Comparison of ENCODE assay signal across 1 cellular context in genomic region chr2:70141754-70142589, GRCh38.
TF ChIP-seq lines count a peak whose summit lies in the region.

No MANE protein-coding gene starts in this region.

TF ChIP-seq in K562, 482 proteins besides CTCF, POLR2A, EP300 and RAD21 (continued from another document and continues in another):
- TF ChIP-seq ZNF518B (CRISPR knock-in tag; IDR thresholded peaks at IDR 0.05), result no peak
- TF ChIP-seq CBX1 (IDR thresholded peaks at IDR 0.05; ENCODE audit: low read depth), result peak; percentile 21; the same call in 1 of the 2 replicates
- TF ChIP-seq POLR2B (IDR thresholded peaks at IDR 0.05; ENCODE audit: low read depth, partially characterized antibody), result no peak
- TF ChIP-seq ZNF780A (CRISPR knock-in tag; IDR thresholded peaks at IDR 0.05), result no peak
- TF ChIP-seq FIP1L1 (IDR thresholded peaks at IDR 0.05; ENCODE audit: low read depth, low read length, poor library complexity, severe bottlenecking), result no peak
- TF ChIP-seq GTF3C2 (IDR thresholded peaks at IDR 0.05; ENCODE audit: borderline replicate concordance, extremely low read depth, insufficient read length), result no peak
- 0 out of 2 replicates have a peak, but pooled peaks have one; percentile 0 for TF ChIP-seq MECOM (CRISPR knock-in tag; IDR thresholded peaks at IDR 0.05)
- TF ChIP-seq PBX2 (CRISPR knock-in tag; IDR thresholded peaks at IDR 0.05; ENCODE audit: low read depth), result no peak
- no peak for TF ChIP-seq PBX2 (tag; conservative IDR thresholded peaks at IDR 0.05; ENCODE audit: low read depth)
- TF ChIP-seq ZNF253 (CRISPR knock-in tag; conservative IDR thresholded peaks at IDR 0.05), result no peak
- TF ChIP-seq ZKSCAN3 (CRISPR knock-in tag; IDR thresholded peaks at IDR 0.05), result no peak
- TF ChIP-seq ATF7 (IDR thresholded peaks at IDR 0.05), result no peak
- TF ChIP-seq MAZ (CRISPR knock-in tag; conservative IDR thresholded peaks at IDR 0.05 in 1 of 2, IDR thresholded peaks at IDR 0.05 in 1 of 2), result no peak; a peak in 3 of 4 replicates
- no peak; a peak in 1 of 4 replicates for TF ChIP-seq TEAD1 (CRISPR knock-in tag; IDR thresholded peaks at IDR 0.05)
- TF ChIP-seq NCOA1 (IDR thresholded peaks at IDR 0.05; ENCODE audit: low read depth), result no peak
- no peak for TF ChIP-seq ZNF407 (IDR thresholded peaks at IDR 0.05; ENCODE audit: low read depth)
- no peak for TF ChIP-seq CC2D1A (IDR thresholded peaks at IDR 0.05)
- no peak for TF ChIP-seq TFAM (CRISPR knock-in tag; conservative IDR thresholded peaks at IDR 0.05)
- no peak for TF ChIP-seq DACH1 (IDR thresholded peaks at IDR 0.05; ENCODE audit: partially characterized antibody)
- 0 out of 2 replicates have a peak, but pooled peaks have one; percentile 55 for TF ChIP-seq ZNF57 (CRISPR knock-in tag; IDR thresholded peaks at IDR 0.05)
- TF ChIP-seq PRPF4 (IDR thresholded peaks at IDR 0.05; ENCODE audit: insufficient read depth, low read depth, low read length, poor library complexity, severe bottlenecking), result no peak
- TF ChIP-seq ZNF354B (CRISPR knock-in tag; IDR thresholded peaks at IDR 0.05), result no peak
- TF ChIP-seq ZKSCAN8 (CRISPR knock-in tag; IDR thresholded peaks at IDR 0.05), result no peak
- TF ChIP-seq NRF1 (conservative IDR thresholded peaks at IDR 0.05 in 1 of 2, IDR thresholded peaks at IDR 0.05 in 1 of 2), result no peak
- no peak for TF ChIP-seq ZNF507 (tag; conservative IDR thresholded peaks at IDR 0.05)
- TF ChIP-seq ZNF212 (CRISPR knock-in tag; IDR thresholded peaks at IDR 0.05), result no peak
- no peak for TF ChIP-seq ZFP36 (IDR thresholded peaks at IDR 0.05; ENCODE audit: low read depth, low read length, partially characterized antibody)
- TF ChIP-seq TAF1 (IDR thresholded peaks at IDR 0.05; ENCODE audit: control insufficient read depth, extremely low read depth, insufficient read depth, low read length, severe bottlenecking), result no peak
- 0 out of 4 replicates have a peak, but pooled peaks of 1 of the 2 experiments have one; percentile 16 for TF ChIP-seq MLX (CRISPR knock-in tag; conservative IDR thresholded peaks at IDR 0.05)
- TF ChIP-seq MTA1 (IDR thresholded peaks at IDR 0.05; ENCODE audit: borderline replicate concordance), result no peak
- TF ChIP-seq ZNF311 (CRISPR knock-in tag; IDR thresholded peaks at IDR 0.05), result peak; percentile 17; the same call in 1 of the 2 replicates
- TF ChIP-seq ZNF609 (CRISPR knock-in tag; IDR thresholded peaks at IDR 0.05; ENCODE audit: borderline replicate concordance), result no peak
- TF ChIP-seq TFAP4 (CRISPR knock-in tag; IDR thresholded peaks at IDR 0.05; ENCODE audit: borderline replicate concordance), result no peak
- no peak for TF ChIP-seq ZNF668 (CRISPR knock-in tag; IDR thresholded peaks at IDR 0.05)
